Comparison of ENCODE assay signal across 1 cellular context in the genomic region with DNA sequence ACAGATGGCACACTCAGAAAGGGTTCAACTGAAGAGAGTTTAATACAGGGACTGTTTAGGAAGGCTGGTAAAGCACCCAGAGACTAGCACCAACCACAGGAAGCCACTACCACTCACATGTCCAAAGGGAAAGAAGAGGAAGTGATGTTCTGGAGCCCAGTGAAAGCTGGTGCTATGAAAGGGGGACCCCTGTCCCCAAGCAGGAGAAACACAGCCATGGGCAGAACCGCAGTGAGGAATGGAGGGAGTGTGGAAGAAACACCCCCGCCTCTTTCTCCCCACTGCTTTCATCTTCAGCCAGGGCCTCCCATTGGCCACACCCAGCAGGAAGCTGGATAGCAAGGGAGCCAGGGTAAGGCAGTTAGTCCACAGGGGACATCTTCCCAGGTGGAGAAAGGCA.
TF ChIP-seq lines count a peak whose summit lies in the region.

No MANE protein-coding gene starts in this region.

TF ChIP-seq in K562, 482 proteins besides CTCF, POLR2A, EP300 and RAD21:
- TF ChIP-seq NFYB (IDR thresholded peaks at IDR 0.05; ENCODE audit: extremely low read depth, insufficient read length) (no peak), SAFB2 (IDR thresholded peaks at IDR 0.05; ENCODE audit: borderline replicate concordance, low read depth, low read length, severe bottlenecking) (no peak), ARHGAP35 (IDR thresholded peaks at IDR 0.05; ENCODE audit: partially characterized antibody) (no peak), ZNF184 (CRISPR knock-in tag; IDR thresholded peaks at IDR 0.05) (no peak), VEZF1 (CRISPR knock-in tag; IDR thresholded peaks at IDR 0.05) (peak; percentile 24; the same call in 1 of the 2 replicates), NR3C1 (CRISPR knock-in tag; IDR thresholded peaks at IDR 0.05) (no peak), DNMT1 (IDR thresholded peaks at IDR 0.05) (no peak), MTA1 (IDR thresholded peaks at IDR 0.05; ENCODE audit: borderline replicate concordance) (no peak), MGA (IDR thresholded peaks at IDR 0.05) (no peak), NCOA1 (IDR thresholded peaks at IDR 0.05; ENCODE audit: low read depth) (no peak), ZNF766 (CRISPR knock-in tag; conservative IDR thresholded peaks at IDR 0.05) (no peak), BRCA1 (IDR thresholded peaks at IDR 0.05) (no peak), BRCA1 (CRISPR knock-in tag; IDR thresholded peaks at IDR 0.05) (no peak), SPI1 (IDR thresholded peaks at IDR 0.05; ENCODE audit: borderline replicate concordance, low read depth, low read length) (peak; percentile 87), ZFP1 (CRISPR knock-in tag; IDR thresholded peaks at IDR 0.05) (no peak)
- TF ChIP-seq, protein P1, sequence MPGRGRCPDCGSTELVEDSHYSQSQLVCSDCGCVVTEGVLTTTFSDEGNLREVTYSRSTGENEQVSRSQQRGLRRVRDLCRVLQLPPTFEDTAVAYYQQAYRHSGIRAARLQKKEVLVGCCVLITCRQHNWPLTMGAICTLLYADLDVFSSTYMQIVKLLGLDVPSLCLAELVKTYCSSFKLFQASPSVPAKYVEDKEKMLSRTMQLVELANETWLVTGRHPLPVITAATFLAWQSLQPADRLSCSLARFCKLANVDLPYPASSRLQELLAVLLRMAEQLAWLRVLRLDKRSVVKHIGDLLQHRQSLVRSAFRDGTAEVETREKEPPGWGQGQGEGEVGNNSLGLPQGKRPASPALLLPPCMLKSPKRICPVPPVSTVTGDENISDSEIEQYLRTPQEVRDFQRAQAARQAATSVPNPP (IDR thresholded peaks at IDR 0.05; ENCODE audit: borderline replicate concordance, insufficient read depth, insufficient read length) = no peak
